In the genomic region with DNA sequence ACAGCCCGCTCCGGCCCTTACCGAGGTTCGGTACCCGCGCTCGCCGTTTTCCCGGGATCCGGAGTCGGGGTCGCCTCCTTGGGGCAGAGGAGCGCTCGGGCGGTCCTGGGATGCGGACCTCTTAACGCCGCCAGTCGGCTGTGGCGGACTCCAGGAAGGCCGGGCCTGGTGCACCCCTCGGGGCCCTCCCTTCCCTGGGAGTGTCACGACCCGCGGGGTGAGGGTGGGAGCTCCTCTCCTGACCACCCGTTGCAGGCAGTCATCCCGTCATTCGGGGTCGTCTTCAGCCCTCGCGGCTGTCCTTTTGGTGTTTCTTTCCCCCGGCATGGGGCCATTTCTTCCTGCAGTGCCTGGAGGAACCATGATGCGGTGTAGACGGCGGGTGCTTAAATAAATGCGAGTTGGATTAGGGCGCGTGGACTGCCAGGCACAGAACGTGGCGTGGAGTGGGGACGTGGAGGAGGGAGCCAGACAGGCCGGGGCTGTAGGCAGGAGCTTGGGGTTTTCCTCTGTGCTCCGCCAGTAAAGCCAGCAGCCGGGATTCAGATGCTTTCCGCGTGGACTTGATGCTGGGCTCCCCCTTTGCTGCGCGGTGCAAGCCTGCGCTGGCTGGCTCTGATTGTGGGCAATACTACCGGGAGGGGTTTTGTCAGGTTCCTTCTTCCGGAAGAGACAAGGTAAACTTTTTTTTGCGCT, we compare ENCODE assay signal across 1 cellular context.
TF ChIP-seq lines count a peak whose summit lies in the region.

No MANE protein-coding gene starts in this region.

TF ChIP-seq in GM12878, 131 proteins besides CTCF, POLR2A, EP300 and RAD21 (continued from another document):
- TF ChIP-seq, protein P1, sequence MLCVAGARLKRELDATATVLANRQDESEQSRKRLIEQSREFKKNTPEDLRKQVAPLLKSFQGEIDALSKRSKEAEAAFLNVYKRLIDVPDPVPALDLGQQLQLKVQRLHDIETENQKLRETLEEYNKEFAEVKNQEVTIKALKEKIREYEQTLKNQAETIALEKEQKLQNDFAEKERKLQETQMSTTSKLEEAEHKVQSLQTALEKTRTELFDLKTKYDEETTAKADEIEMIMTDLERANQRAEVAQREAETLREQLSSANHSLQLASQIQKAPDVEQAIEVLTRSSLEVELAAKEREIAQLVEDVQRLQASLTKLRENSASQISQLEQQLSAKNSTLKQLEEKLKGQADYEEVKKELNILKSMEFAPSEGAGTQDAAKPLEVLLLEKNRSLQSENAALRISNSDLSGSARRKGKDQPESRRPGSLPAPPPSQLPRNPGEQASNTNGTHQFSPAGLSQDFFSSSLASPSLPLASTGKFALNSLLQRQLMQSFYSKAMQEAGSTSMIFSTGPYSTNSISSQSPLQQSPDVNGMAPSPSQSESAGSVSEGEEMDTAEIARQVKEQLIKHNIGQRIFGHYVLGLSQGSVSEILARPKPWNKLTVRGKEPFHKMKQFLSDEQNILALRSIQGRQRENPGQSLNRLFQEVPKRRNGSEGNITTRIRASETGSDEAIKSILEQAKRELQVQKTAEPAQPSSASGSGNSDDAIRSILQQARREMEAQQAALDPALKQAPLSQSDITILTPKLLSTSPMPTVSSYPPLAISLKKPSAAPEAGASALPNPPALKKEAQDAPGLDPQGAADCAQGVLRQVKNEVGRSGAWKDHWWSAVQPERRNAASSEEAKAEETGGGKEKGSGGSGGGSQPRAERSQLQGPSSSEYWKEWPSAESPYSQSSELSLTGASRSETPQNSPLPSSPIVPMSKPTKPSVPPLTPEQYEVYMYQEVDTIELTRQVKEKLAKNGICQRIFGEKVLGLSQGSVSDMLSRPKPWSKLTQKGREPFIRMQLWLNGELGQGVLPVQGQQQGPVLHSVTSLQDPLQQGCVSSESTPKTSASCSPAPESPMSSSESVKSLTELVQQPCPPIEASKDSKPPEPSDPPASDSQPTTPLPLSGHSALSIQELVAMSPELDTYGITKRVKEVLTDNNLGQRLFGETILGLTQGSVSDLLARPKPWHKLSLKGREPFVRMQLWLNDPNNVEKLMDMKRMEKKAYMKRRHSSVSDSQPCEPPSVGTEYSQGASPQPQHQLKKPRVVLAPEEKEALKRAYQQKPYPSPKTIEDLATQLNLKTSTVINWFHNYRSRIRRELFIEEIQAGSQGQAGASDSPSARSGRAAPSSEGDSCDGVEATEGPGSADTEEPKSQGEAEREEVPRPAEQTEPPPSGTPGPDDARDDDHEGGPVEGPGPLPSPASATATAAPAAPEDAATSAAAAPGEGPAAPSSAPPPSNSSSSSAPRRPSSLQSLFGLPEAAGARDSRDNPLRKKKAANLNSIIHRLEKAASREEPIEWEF (IDR thresholded peaks at IDR 0.05; ENCODE audit: insufficient replicate concordance, low read depth, low read length), result no peak
- TF ChIP-seq HCFC1 (IDR thresholded peaks at IDR 0.05; ENCODE audit: low read length) (no peak), POLR2AphosphoS5 (IDR thresholded peaks at IDR 0.05; ENCODE audit: low read length) (peak; percentile 67), BHLHE40 (IDR thresholded peaks at IDR 0.05; ENCODE audit: borderline replicate concordance in 1 of 2, low read depth in 2 of 2, low read length in 1 of 2) (no peak), ZSCAN29 (IDR thresholded peaks at IDR 0.05) (peak; percentile 97), CBFB (IDR thresholded peaks at IDR 0.05; ENCODE audit: low read depth) (no peak), HDGF (IDR thresholded peaks at IDR 0.05) (peak; percentile 35; the same call in 1 of the 2 replicates), CBX3 (IDR thresholded peaks at IDR 0.05; ENCODE audit: borderline replicate concordance, low read depth) (no peak), SREBF1 (IDR thresholded peaks at IDR 0.05; ENCODE audit: low read length) (no peak), FOXK2 (IDR thresholded peaks at IDR 0.05) (no peak), EED (IDR thresholded peaks at IDR 0.05; ENCODE audit: low read depth) (no peak; the same call in 1 of the 2 replicates), HDAC6 (IDR thresholded peaks at IDR 0.05; ENCODE audit: unreplicated experiment) (no peak), TAF1 (IDR thresholded peaks at IDR 0.05; ENCODE audit: borderline replicate concordance, low read depth, low read length) (peak; percentile 58; the same call in 1 of the 2 replicates), MEF2B (IDR thresholded peaks at IDR 0.05; ENCODE audit: partially characterized antibody, poor library complexity, severe bottlenecking) (no peak), PAX8 (IDR thresholded peaks at IDR 0.05) (no peak), SUZ12 (IDR thresholded peaks at IDR 0.05; ENCODE audit: unreplicated experiment) (no peak), IKZF1 (conservative IDR thresholded peaks at IDR 0.05) (peak; percentile 10; the same call in 1 of the 2 replicates)
- TF ChIP-seq, protein P2, sequence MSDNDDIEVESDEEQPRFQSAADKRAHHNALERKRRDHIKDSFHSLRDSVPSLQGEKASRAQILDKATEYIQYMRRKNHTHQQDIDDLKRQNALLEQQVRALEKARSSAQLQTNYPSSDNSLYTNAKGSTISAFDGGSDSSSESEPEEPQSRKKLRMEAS (IDR thresholded peaks at IDR 0.05; ENCODE audit: low read depth, low read length), result no peak
- TF ChIP-seq, protein P3, sequence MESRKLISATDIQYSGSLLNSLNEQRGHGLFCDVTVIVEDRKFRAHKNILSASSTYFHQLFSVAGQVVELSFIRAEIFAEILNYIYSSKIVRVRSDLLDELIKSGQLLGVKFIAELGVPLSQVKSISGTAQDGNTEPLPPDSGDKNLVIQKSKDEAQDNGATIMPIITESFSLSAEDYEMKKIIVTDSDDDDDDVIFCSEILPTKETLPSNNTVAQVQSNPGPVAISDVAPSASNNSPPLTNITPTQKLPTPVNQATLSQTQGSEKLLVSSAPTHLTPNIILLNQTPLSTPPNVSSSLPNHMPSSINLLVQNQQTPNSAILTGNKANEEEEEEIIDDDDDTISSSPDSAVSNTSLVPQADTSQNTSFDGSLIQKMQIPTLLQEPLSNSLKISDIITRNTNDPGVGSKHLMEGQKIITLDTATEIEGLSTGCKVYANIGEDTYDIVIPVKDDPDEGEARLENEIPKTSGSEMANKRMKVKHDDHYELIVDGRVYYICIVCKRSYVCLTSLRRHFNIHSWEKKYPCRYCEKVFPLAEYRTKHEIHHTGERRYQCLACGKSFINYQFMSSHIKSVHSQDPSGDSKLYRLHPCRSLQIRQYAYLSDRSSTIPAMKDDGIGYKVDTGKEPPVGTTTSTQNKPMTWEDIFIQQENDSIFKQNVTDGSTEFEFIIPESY (IDR thresholded peaks at IDR 0.05), result no peak
- TF ChIP-seq, protein P4, sequence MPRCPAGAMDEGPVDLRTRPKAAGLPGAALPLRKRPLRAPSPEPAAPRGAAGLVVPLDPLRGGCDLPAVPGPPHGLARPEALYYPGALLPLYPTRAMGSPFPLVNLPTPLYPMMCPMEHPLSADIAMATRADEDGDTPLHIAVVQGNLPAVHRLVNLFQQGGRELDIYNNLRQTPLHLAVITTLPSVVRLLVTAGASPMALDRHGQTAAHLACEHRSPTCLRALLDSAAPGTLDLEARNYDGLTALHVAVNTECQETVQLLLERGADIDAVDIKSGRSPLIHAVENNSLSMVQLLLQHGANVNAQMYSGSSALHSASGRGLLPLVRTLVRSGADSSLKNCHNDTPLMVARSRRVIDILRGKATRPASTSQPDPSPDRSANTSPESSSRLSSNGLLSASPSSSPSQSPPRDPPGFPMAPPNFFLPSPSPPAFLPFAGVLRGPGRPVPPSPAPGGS (IDR thresholded peaks at IDR 0.05; ENCODE audit: borderline replicate concordance, insufficient read depth, low read depth, low read length, poor library complexity, severe bottlenecking), result no peak
- TF ChIP-seq, protein P5, sequence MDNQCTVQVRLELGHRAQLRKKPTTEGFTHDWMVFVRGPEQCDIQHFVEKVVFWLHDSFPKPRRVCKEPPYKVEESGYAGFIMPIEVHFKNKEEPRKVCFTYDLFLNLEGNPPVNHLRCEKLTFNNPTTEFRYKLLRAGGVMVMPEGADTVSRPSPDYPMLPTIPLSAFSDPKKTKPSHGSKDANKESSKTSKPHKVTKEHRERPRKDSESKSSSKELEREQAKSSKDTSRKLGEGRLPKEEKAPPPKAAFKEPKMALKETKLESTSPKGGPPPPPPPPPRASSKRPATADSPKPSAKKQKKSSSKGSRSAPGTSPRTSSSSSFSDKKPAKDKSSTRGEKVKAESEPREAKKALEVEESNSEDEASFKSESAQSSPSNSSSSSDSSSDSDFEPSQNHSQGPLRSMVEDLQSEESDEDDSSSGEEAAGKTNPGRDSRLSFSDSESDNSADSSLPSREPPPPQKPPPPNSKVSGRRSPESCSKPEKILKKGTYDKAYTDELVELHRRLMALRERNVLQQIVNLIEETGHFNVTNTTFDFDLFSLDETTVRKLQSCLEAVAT (IDR thresholded peaks at IDR 0.05), result peak; percentile 41; the same call in 1 of the 2 replicates
- TF ChIP-seq, protein P6, sequence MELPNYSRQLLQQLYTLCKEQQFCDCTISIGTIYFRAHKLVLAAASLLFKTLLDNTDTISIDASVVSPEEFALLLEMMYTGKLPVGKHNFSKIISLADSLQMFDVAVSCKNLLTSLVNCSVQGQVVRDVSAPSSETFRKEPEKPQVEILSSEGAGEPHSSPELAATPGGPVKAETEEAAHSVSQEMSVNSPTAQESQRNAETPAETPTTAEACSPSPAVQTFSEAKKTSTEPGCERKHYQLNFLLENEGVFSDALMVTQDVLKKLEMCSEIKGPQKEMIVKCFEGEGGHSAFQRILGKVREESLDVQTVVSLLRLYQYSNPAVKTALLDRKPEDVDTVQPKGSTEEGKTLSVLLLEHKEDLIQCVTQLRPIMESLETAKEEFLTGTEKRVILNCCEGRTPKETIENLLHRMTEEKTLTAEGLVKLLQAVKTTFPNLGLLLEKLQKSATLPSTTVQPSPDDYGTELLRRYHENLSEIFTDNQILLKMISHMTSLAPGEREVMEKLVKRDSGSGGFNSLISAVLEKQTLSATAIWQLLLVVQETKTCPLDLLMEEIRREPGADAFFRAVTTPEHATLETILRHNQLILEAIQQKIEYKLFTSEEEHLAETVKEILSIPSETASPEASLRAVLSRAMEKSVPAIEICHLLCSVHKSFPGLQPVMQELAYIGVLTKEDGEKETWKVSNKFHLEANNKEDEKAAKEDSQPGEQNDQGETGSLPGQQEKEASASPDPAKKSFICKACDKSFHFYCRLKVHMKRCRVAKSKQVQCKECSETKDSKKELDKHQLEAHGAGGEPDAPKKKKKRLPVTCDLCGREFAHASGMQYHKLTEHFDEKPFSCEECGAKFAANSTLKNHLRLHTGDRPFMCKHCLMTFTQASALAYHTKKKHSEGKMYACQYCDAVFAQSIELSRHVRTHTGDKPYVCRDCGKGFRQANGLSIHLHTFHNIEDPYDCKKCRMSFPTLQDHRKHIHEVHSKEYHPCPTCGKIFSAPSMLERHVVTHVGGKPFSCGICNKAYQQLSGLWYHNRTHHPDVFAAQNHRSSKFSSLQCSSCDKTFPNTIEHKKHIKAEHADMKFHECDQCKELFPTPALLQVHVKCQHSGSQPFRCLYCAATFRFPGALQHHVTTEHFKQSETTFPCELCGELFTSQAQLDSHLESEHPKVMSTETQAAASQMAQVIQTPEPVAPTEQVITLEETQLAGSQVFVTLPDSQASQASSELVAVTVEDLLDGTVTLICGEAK (IDR thresholded peaks at IDR 0.05; ENCODE audit: borderline replicate concordance), result no peak
- TF ChIP-seq, protein P7, sequence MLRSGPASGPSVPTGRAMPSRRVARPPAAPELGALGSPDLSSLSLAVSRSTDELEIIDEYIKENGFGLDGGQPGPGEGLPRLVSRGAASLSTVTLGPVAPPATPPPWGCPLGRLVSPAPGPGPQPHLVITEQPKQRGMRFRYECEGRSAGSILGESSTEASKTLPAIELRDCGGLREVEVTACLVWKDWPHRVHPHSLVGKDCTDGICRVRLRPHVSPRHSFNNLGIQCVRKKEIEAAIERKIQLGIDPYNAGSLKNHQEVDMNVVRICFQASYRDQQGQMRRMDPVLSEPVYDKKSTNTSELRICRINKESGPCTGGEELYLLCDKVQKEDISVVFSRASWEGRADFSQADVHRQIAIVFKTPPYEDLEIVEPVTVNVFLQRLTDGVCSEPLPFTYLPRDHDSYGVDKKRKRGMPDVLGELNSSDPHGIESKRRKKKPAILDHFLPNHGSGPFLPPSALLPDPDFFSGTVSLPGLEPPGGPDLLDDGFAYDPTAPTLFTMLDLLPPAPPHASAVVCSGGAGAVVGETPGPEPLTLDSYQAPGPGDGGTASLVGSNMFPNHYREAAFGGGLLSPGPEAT (IDR thresholded peaks at IDR 0.05; ENCODE audit: low read depth), result no peak
TF ChIP-seq in GM12878: peak in this region for 7.
